Comparison of ENCODE assay signal across 15 cellular contexts in genomic region chr12:132393991-132394949, GRCh38.
DNase-seq lines count a peak whose midpoint lies in the region; ATAC-seq, FAIRE-seq and TF ChIP-seq lines count a peak whose summit lies in the region.
"Had no signal": no experiment of that assay in that cellular context is flagged by ENCODE, and none has a peak within 500 bp of the region (broad histone marks: within the 10 kb centered on the region; RNA-seq: fewer than 3 reads in every experiment).

No MANE protein-coding gene starts in this region.

- intact Hi-C loops in kidney (cut with DNase I): no loop called here
- intact Hi-C loops in esophagus muscularis mucosa (cut with DNase I): no loop called here

- H3K9ac ChIP-seq in kidney (ENCODE audit: low read length in 2 of 2): no peak overlapping the region

- H3K27me3 ChIP-seq in RWPE2 (ENCODE audit: insufficient read depth, poor library complexity, severe bottlenecking) (peaks cover 27% of the 10 kb centered on the region), suprapubic skin (peaks cover 89% of the 10 kb centered on the region), esophagus muscularis mucosa (peaks cover 0 to 90% (median 17%) of the 10 kb centered on the region in 4 donors)
- H3K27me3 ChIP-seq: ascending aorta, thyroid gland had no signal

- WGBS in suprapubic skin: 74% methylated on average over 22 of the region's 36 CpGs
- 77% methylated on average over 21 of the region's 36 CpGs for WGBS in esophagus muscularis mucosa

- TF ChIP-seq EP300 in suprapubic skin (IDR thresholded peaks at IDR 0.05) (no peak), esophagus muscularis mucosa (IDR thresholded peaks at IDR 0.05) (no peak)

- no peak for ATAC-seq in RWPE2 (ENCODE audit: low read depth)

- H3K27ac ChIP-seq in RWPE2 (ENCODE audit: poor library complexity, severe bottlenecking): no peak overlapping the region
- H3K27ac ChIP-seq in kidney (ENCODE audit: low read depth in 2 of 2, low read length in 2 of 2): no peak overlapping the region
- no peak overlapping the region for H3K27ac ChIP-seq in suprapubic skin
- H3K27ac ChIP-seq in esophagus muscularis mucosa (replicated peaks in 1 of 4): no peak overlapping the region
- H3K27ac ChIP-seq: ascending aorta, lower lobe of right lung, thyroid gland had no signal

- TF ChIP-seq CTCF in RWPE2 (IDR thresholded peaks at IDR 0.05; ENCODE audit: poor library complexity, severe bottlenecking) (no peak), kidney (IDR thresholded peaks at IDR 0.05; ENCODE audit: borderline replicate concordance, extremely low read depth, insufficient read depth) (no peak), suprapubic skin (IDR thresholded peaks at IDR 0.05) (no peak), GM20000 (IDR thresholded peaks at IDR 0.05; ENCODE audit: extremely low read depth, missing control alignments) (no peak), esophagus muscularis mucosa (IDR thresholded peaks at IDR 0.05) (no peak)

- H3K4me3 ChIP-seq in RWPE2 (ENCODE audit: severe bottlenecking): no peak overlapping the region
- no peak overlapping the region for H3K4me3 ChIP-seq in kidney (ENCODE audit: low read length in 2 of 2)
- H3K4me3 ChIP-seq in suprapubic skin: no peak overlapping the region
- H3K4me3 ChIP-seq in esophagus muscularis mucosa: no peak overlapping the region
- H3K4me3 ChIP-seq: ascending aorta, lower lobe of right lung, thyroid gland had no signal

- TF ChIP-seq POLR2A in suprapubic skin (IDR thresholded peaks at IDR 0.05) (no peak), esophagus muscularis mucosa (IDR thresholded peaks at IDR 0.05; ENCODE audit: low read depth) (no peak)

- no peaks in the 10 kb centered on the region for H3K4me1 ChIP-seq in RWPE2 (ENCODE audit: insufficient read depth, poor library complexity, severe bottlenecking)
- H3K4me1 ChIP-seq in kidney (ENCODE audit: control insufficient read depth in 1 of 2, insufficient read depth in 1 of 2, low read depth in 1 of 2, low read length in 2 of 2): no peaks in the 10 kb centered on the region
- no peaks in the 10 kb centered on the region for H3K4me1 ChIP-seq in suprapubic skin
- no peaks in the 10 kb centered on the region for H3K4me1 ChIP-seq in esophagus muscularis mucosa
- H3K4me1 ChIP-seq: ascending aorta, lower lobe of right lung, thyroid gland had no signal

- no peaks in the 10 kb centered on the region for H3K36me3 ChIP-seq in RWPE2 (ENCODE audit: low read depth)
- no peaks in the 10 kb centered on the region for H3K36me3 ChIP-seq in kidney (ENCODE audit: control insufficient read depth in 1 of 2, insufficient read depth in 2 of 2, low read length in 2 of 2)
- no peaks in the 10 kb centered on the region for H3K36me3 ChIP-seq in suprapubic skin
- H3K36me3 ChIP-seq in esophagus muscularis mucosa: no peaks in the 10 kb centered on the region
- H3K36me3 ChIP-seq: ascending aorta, lower lobe of right lung, thyroid gland had no signal

- H3K9me3 ChIP-seq in RWPE2 (ENCODE audit: severe bottlenecking) (no peaks in the 10 kb centered on the region), kidney (ENCODE audit: control insufficient read depth in 1 of 2, low read length in 2 of 2) (no peaks in the 10 kb centered on the region), suprapubic skin (no peaks in the 10 kb centered on the region), esophagus muscularis mucosa (no peaks in the 10 kb centered on the region)
- H3K9me3 ChIP-seq: ascending aorta, lower lobe of right lung, thyroid gland had no signal

- no peak for FAIRE-seq in kidney (lab: Jason Lieb, UNC)

- peak; percentile 69 for DNase-seq in activated effector memory CD4-positive, alpha-beta T cell treated with anti-CD3 and anti-CD28 coated beads, Interleukin-2, amount 50 U/mL, for 16 hours
- no peak for DNase-seq in activated effector memory CD4-positive, alpha-beta T cell treated with Interleukin-2 at 50 U/mL for 16 hours
- peak; percentile 36 for DNase-seq in RWPE2 (ENCODE audit: low spot score)
- DNase-seq in kidney: peak; percentile 64
- peak; percentile 19 to 63 for DNase-seq in suprapubic skin (ENCODE audit: low spot score in 2 of 2)
- DNase-seq in GM20000 (ENCODE audit: low spot score): no peak
- DNase-seq in esophagus muscularis mucosa (ENCODE audit: extremely low spot score): no peak
- DNase-seq in middle frontal gyrus (ENCODE audit: extremely low spot score, low spot score): no peak
- DNase-seq: effector CD8-positive, alpha-beta T cell; lower lobe of right lung; NCI-H1436; NCI-H82; nucleus accumbens; thyroid gland had no signal

Comparison
In these comparisons a context has a peak if more than half of its experiments do, and no peak if none do; other contexts are left out.
1. DNase-seq: peak in activated effector memory CD4-positive, alpha-beta T cell treated with anti-CD3 and anti-CD28 coated beads, Interleukin-2, amount 50 U/mL, for 16 hours (single experiment), RWPE2 (single experiment), kidney (single experiment) and suprapubic skin (2 of 2); none in activated effector memory CD4-positive, alpha-beta T cell treated with Interleukin-2 at 50 U/mL for 16 hours (single experiment), GM20000 (single experiment), esophagus muscularis mucosa (single experiment) and middle frontal gyrus (single experiment).